8 cellular contexts compared by ENCODE assay signal in the genomic region with DNA sequence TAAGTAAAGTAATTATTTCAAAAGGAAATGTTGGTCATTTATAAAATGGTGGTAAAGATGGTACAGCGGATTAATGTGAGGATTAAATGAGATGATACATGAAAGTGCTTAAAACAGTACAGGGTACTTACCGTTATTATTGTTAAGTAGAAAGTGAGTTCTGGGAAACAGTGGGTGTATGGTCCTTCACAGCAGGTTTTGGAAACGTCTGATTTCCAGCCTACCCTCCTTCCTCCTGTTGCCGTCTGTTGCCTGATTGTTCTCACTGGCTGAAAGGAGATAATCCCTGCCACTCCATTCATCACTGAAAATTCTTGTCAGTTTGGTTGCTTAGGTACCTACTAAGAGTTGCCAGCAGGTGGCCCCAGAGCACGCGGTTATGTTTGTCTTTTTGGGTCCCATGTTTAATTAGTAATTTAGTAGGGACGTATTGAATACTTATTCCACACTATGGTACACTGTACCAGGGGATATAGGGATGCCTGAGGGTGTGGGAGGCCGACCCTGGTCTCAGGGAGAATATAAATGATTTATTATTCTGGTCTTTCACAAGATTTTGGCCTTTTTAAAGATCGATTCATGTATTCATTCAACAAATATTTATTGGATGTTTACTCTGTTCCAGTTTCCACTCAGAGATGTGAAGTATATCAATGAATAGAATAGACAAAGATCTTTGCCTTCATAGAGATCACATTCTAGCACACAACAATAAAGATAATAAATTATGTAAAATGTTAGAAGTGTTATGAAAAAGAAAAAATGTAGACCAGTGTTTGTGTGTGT. TPM values are rescaled to one million over a fixed set of nuclear protein-coding genes. Genes with fewer than 3 reads are reported as not detected.
DNase-seq lines count a peak whose midpoint lies in the region; ATAC-seq and TF ChIP-seq lines count a peak whose summit lies in the region.

No MANE protein-coding gene starts in this region.

- CTCF ChIA-PET in HCT116 (lab: Charles Lee) = interaction anchor here (0.9 to 8.9 kb wide), 4 partner anchors 136 to 269 kb away, joined by 3 to 143 read pairs (median 4); no protein-coding TSS in a partner anchor

- H3K4me3 ChIP-seq in HCT116 (replicated peaks in 1 of 2; ENCODE audit: low read depth in 1 of 2, low read length in 2 of 2) = no peak overlapping the region
- H3K4me3 ChIP-seq in OCI-LY1 (ENCODE audit: low read depth, low read length, poor library complexity, severe bottlenecking) = peak overlapping the region; percentile 53

- H2AFZ ChIP-seq in HCT116 (ENCODE audit: low read depth, low read length, poor library complexity, severe bottlenecking) (peak overlapping the region; percentile 74), OCI-LY1 (ENCODE audit: low read length) (no peak overlapping the region)

- no peaks in the 10 kb centered on the region for H3K36me3 Mint-ChIP-seq in naive thymus-derived CD8-positive, alpha-beta T cell
- H3K36me3 Mint-ChIP-seq in stimulated activated effector memory CD8-positive, alpha-beta T cell treated with anti-CD3 and anti-CD28 coated beads, Interleukin-12 subunit alpha, Interleukin-12 subunit beta, amount 100 ng/mL, for 72 hours = no peaks in the 10 kb centered on the region

- DNase-seq in CD1c-positive myeloid dendritic cell (ENCODE audit: extremely low spot score) (peak; percentile 73), HCT116 (ENCODE audit: low read depth, low spot score) (peak; percentile 63)
- DNase-seq in activated CD8-positive, alpha-beta memory T cell treated with anti-CD3 and anti-CD28 coated beads, Interleukin-2, amount 50 U/mL, for 48 hours = peak; percentile 76
- peak; percentile 28 to 76 (median 58) for DNase-seq in naive thymus-derived CD8-positive, alpha-beta T cell
- DNase-seq in stimulated activated effector memory CD8-positive, alpha-beta T cell treated with anti-CD3 and anti-CD28 coated beads, Interleukin-12 subunit alpha, Interleukin-12 subunit beta, amount 100 ng/mL, for 72 hours (ENCODE audit: low spot score in 2 of 2) = peak; percentile 37 to 79

- H3K4me1 ChIP-seq in HCT116 (ENCODE audit: control insufficient read depth in 1 of 2, insufficient read depth in 2 of 2, low read length in 2 of 2) (no peaks in the 10 kb centered on the region), OCI-LY1 (ENCODE audit: insufficient read depth, low read length, severe bottlenecking) (peaks cover 9% of the 10 kb centered on the region)

- H4K20me1 ChIP-seq in HCT116 (ENCODE audit: insufficient read depth) (no peaks in the 10 kb centered on the region), OCI-LY1 (ENCODE audit: insufficient read depth, low read length) (no peaks in the 10 kb centered on the region)

- peaks cover 0 to 4% (median 2%) of the 10 kb centered on the region in 5 donors for H3K27me3 Mint-ChIP-seq in naive thymus-derived CD8-positive, alpha-beta T cell

- intact Hi-C loops in HCT116 (cut with micrococcal nuclease) = loop anchor here (1.0 to 5.0 kb wide), 5 partner anchors 37 to 343 kb away; no protein-coding TSS in a partner anchor

- H3K4me2 ChIP-seq in HCT116 (ENCODE audit: low read length) (no peak overlapping the region), OCI-LY1 (ENCODE audit: low read length) (peak overlapping the region; percentile 69)

- H3F3A ChIP-seq in OCI-LY1 (ENCODE audit: insufficient read depth, low read length) = no peaks in the 10 kb centered on the region

- H3K9me2 ChIP-seq in HCT116 (ENCODE audit: insufficient read depth) (no peaks in the 10 kb centered on the region), OCI-LY1 (ENCODE audit: low read depth, low read length) (no peaks in the 10 kb centered on the region)

- H3K79me2 ChIP-seq in HCT116 (ENCODE audit: insufficient read depth, low read length) (no peaks in the 10 kb centered on the region), OCI-LY1 (ENCODE audit: insufficient read depth, low read length) (no peaks in the 10 kb centered on the region)

- POLR2A ChIA-PET in HCT116 (lab: Charles Lee) = no interaction called here
- POLR2A ChIA-PET in naive thymus-derived CD8-positive, alpha-beta T cell (lab: Charles Lee) = interaction anchor here (1.0 kb wide), 1 partner anchor 142 kb away, joined by 7 read pairs; no protein-coding TSS in a partner anchor

- TF ChIP-seq CTCF in HCT116 (IDR thresholded peaks at IDR 0.05 in 2 of 3, conservative IDR thresholded peaks at IDR 0.05 in 1 of 3; ENCODE audit: borderline replicate concordance in 1 of 3, insufficient read depth in 1 of 3, low read depth in 2 of 3, low read length in 2 of 3) = peak; percentile 67 to 83 (median 82)
- TF ChIP-seq CTCF in OCI-LY1 (IDR thresholded peaks at IDR 0.05; ENCODE audit: low read length) = peak; percentile 77

- H3K9me3 Mint-ChIP-seq in naive thymus-derived CD8-positive, alpha-beta T cell = no peaks in the 10 kb centered on the region
- H3K9me3 Mint-ChIP-seq in stimulated activated effector memory CD8-positive, alpha-beta T cell treated with anti-CD3 and anti-CD28 coated beads, Interleukin-12 subunit alpha, Interleukin-12 subunit beta, amount 100 ng/mL, for 72 hours = no peaks in the 10 kb centered on the region

- peaks cover 2 to 13% (median 8%) of the 10 kb centered on the region in 4 donors for H3K4me1 Mint-ChIP-seq in naive thymus-derived CD8-positive, alpha-beta T cell
- peaks cover 16% of the 10 kb centered on the region for H3K4me1 Mint-ChIP-seq in stimulated activated effector memory CD8-positive, alpha-beta T cell treated with anti-CD3 and anti-CD28 coated beads, Interleukin-12 subunit alpha, Interleukin-12 subunit beta, amount 100 ng/mL, for 72 hours

- H3K36me3 ChIP-seq in HCT116 (ENCODE audit: control insufficient read depth in 1 of 2, insufficient read depth in 2 of 2, low read length in 2 of 2) (no peaks in the 10 kb centered on the region), OCI-LY1 (ENCODE audit: insufficient read depth, low read length) (no peaks in the 10 kb centered on the region)

- H3K9ac ChIP-seq in HCT116 (ENCODE audit: low read length) = no peak overlapping the region
- H3K9ac ChIP-seq in OCI-LY1 (ENCODE audit: low read length) = no peak overlapping the region

- no peaks in the 10 kb centered on the region for H3K9me3 ChIP-seq in HCT116 (ENCODE audit: control insufficient read depth in 1 of 2, insufficient read depth in 1 of 2, low read depth in 1 of 2, low read length in 2 of 2)
- H3K9me3 ChIP-seq in OCI-LY1 (ENCODE audit: low read length) = no peaks in the 10 kb centered on the region

- RAD21 ChIA-PET in HCT116 (lab: Charles Lee; ENCODE audit: low non-redundant PET in 1 of 2, low total read pairs in 2 of 2, uncharacterized antibody in 2 of 2, unreplicated experiment in 2 of 2) = no interaction called here

- no TSS peak for BruUV-seq in HCT116 (replicated peaks; lab: Mats Ljungman, UMichigan)

- ATAC-seq in HCT116 (peak; percentile 66), esophagus mucosa (peak; percentile 63), GM19035 (IDR thresholded peaks at IDR 0.05; ENCODE audit: unreplicated experiment) (no peak)
- peak; percentile 67 to 72 for ATAC-seq in naive thymus-derived CD8-positive, alpha-beta T cell
- ATAC-seq in stimulated activated effector memory CD8-positive, alpha-beta T cell treated with anti-CD3 and anti-CD28 coated beads, Interleukin-12 subunit alpha, Interleukin-12 subunit beta, amount 100 ng/mL, for 72 hours = peak; percentile 67

- peak overlapping the region in 8 of 10 donors; percentile 44 to 83 (median 72) for H3K27ac Mint-ChIP-seq in naive thymus-derived CD8-positive, alpha-beta T cell
- peak overlapping the region; percentile 9 for H3K27ac Mint-ChIP-seq in stimulated activated effector memory CD8-positive, alpha-beta T cell treated with anti-CD3 and anti-CD28 coated beads, Interleukin-12 subunit alpha, Interleukin-12 subunit beta, amount 100 ng/mL, for 72 hours

- H3K27me3 ChIP-seq in HCT116 (ENCODE audit: insufficient read depth, low read length) (peaks cover 6% of the 10 kb centered on the region; the same call in 1 of the 2 replicates), OCI-LY1 (ENCODE audit: insufficient read depth, low read length) (no peaks in the 10 kb centered on the region)

- peak; percentile 88 for TF ChIP-seq RAD21 in HCT116 (IDR thresholded peaks at IDR 0.05; ENCODE audit: low read depth)

- no peak for TF ChIP-seq POLR2A in HCT116 (IDR thresholded peaks at IDR 0.05; ENCODE audit: borderline replicate concordance, extremely low read depth, insufficient read depth, insufficient read length)

- H3K27ac ChIP-seq in HCT116 (ENCODE audit: low read depth, low read length) = no peak overlapping the region
- no peak overlapping the region for H3K27ac ChIP-seq in OCI-LY1 (ENCODE audit: low read depth, low read length, poor library complexity, severe bottlenecking)

- peak overlapping the region; percentile 75 to 91 (median 86) for H3K4me3 Mint-ChIP-seq in naive thymus-derived CD8-positive, alpha-beta T cell
- H3K4me3 Mint-ChIP-seq in stimulated activated effector memory CD8-positive, alpha-beta T cell treated with anti-CD3 and anti-CD28 coated beads, Interleukin-12 subunit alpha, Interleukin-12 subunit beta, amount 100 ng/mL, for 72 hours = peak overlapping the region; percentile 71

TF ChIP-seq in HCT116, 20 proteins besides CTCF, POLR2A, EP300 and RAD21:
- no peak for TF ChIP-seq TCF7L2 (IDR thresholded peaks at IDR 0.05; ENCODE audit: borderline replicate concordance, extremely low read depth, insufficient read depth, insufficient read length)
- TF ChIP-seq FOSL1 (IDR thresholded peaks at IDR 0.05; ENCODE audit: low read depth) = no peak
- no peak for TF ChIP-seq SIN3A (IDR thresholded peaks at IDR 0.05; ENCODE audit: low read depth)
- TF ChIP-seq, protein P1, sequence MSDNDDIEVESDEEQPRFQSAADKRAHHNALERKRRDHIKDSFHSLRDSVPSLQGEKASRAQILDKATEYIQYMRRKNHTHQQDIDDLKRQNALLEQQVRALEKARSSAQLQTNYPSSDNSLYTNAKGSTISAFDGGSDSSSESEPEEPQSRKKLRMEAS (IDR thresholded peaks at IDR 0.05) = no peak
- no peak for TF ChIP-seq ELF1 (IDR thresholded peaks at IDR 0.05; ENCODE audit: borderline replicate concordance, low read depth)
- no peak for TF ChIP-seq SP1 (IDR thresholded peaks at IDR 0.05; ENCODE audit: low read depth)

RNA-seq across cellular contexts. Expression of a gene that starts 30.8 kb away (rescaled TPM):
- total RNA-seq in HCT116 (2021; ENCODE audit: unreplicated experiment) (not detected), esophagus mucosa (0.08 TPM)
- polyA plus RNA-seq in HCT116 (2012) = not detected in 2 replicates
- total RNA-seq in naive thymus-derived CD8-positive, alpha-beta T cell = not detected
- not detected for polyA plus RNA-seq in naive thymus-derived CD8-positive, alpha-beta T cell

RNA-seq across cellular contexts. Expression of a gene that starts 34.1 kb away (rescaled TPM):
- total RNA-seq in HCT116 (2021; ENCODE audit: unreplicated experiment) (not detected), esophagus mucosa (not detected)
- polyA plus RNA-seq in HCT116 (2012) = 0.02 TPM in 1 of 2 replicates, not detected in the other
- under 1 TPM in 1 of 2 experiments, not detected in 1; 0.10 TPM for total RNA-seq in naive thymus-derived CD8-positive, alpha-beta T cell
- under 1 TPM in 1 of 3 donors, not detected in 2; 0.03 TPM for polyA plus RNA-seq in naive thymus-derived CD8-positive, alpha-beta T cell
